19 cellular contexts compared by ENCODE assay signal in the genomic region with DNA sequence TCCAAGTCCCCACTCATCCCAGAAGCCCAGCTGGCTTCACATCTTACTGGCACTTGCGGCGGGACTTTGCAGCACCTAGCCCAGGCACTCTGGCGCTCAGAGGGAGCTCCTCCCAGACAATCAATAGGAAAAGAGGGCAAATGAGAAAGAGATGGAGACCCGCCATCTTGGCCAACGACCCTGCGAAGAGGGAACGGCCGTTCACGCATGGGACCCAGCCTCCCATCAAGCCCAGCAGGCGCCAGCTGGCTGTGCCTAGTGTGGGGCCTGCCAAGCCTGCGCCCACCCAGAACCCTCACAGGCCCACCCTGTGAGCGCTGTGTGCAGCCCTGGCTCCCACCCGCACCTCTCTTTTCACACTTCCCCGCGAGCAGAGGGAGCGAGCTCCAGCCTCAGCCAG.
DNase-seq lines count a peak whose midpoint lies in the region; ATAC-seq and TF ChIP-seq lines count a peak whose summit lies in the region.
"Had no signal": no experiment of that assay in that cellular context is flagged by ENCODE, and none has a peak within 500 bp of the region (broad histone marks: within the 10 kb centered on the region; RNA-seq: fewer than 3 reads in every experiment).

No MANE protein-coding gene starts in this region.

- TF ChIP-seq CTCF in spleen (IDR thresholded peaks at IDR 0.05 in 8 of 11, conservative IDR thresholded peaks at IDR 0.05 in 3 of 11) (no peak), upper lobe of right lung (IDR thresholded peaks at IDR 0.05) (no peak)

- ATAC-seq in upper lobe of right lung, result peak; percentile 27
- no peak for ATAC-seq in GM21619 (IDR thresholded peaks at IDR 0.05; ENCODE audit: unreplicated experiment)
- ATAC-seq: CD8-positive, alpha-beta T cell; GM23338; HCT116 had no signal

- CTCF ChIA-PET in HEK293T (lab: Yijun Ruan, JAX), result interaction anchor here (0.6 kb wide), 1 partner anchor 962 kb away, joined by 6 read pairs; no protein-coding TSS in a partner anchor

- 90 to 97% (median 93%) methylated on average over 11 to 16 of the region's 16 CpGs for WGBS in spleen, 5 donors

- H3K4me3 ChIP-seq in spleen (no peak overlapping the region), upper lobe of right lung (no peak overlapping the region)
- H3K4me3 ChIP-seq: BLaER1, GM23338 had no signal

- no peak overlapping the region for H3K27ac ChIP-seq in spleen
- H3K27ac ChIP-seq in upper lobe of right lung, result no peak overlapping the region
- H3K27ac ChIP-seq: 22Rv1, BLaER1, C4-2B had no signal

- peaks cover 0 to 24% (median 14%) of the 10 kb centered on the region in 8 donors for H3K9me3 ChIP-seq in spleen
- H3K9me3 ChIP-seq in upper lobe of right lung, result no peaks in the 10 kb centered on the region
- H3K9me3 ChIP-seq: Caco-2 had no signal

- H3K36me3 ChIP-seq in spleen, result no peaks in the 10 kb centered on the region
- no peaks in the 10 kb centered on the region for H3K36me3 ChIP-seq in upper lobe of right lung
- H3K36me3 ChIP-seq: BLaER1 had no signal

- POLR2A ChIA-PET in HEK293T (lab: Yijun Ruan, JAX), result no interaction called here

- H3K27me3 ChIP-seq in spleen (replicated peaks in 1 of 7) (peaks cover 0 to 6% (median 0%) of the 10 kb centered on the region in 7 donors), upper lobe of right lung (no peaks in the 10 kb centered on the region)
- H3K27me3 ChIP-seq: BLaER1 had no signal

- H3K4me1 ChIP-seq in spleen, result no peaks in the 10 kb centered on the region
- no peaks in the 10 kb centered on the region for H3K4me1 ChIP-seq in upper lobe of right lung
- H3K4me1 ChIP-seq: BLaER1 had no signal

- TF ChIP-seq POLR2A in spleen (IDR thresholded peaks at IDR 0.05), result no peak

- intact Hi-C loops in spleen (cut with DNase I; ENCODE audit: low total_unique reads) (no loop called here), upper lobe of right lung (cut with DNase I) (no loop called here)

- DNase-seq in activated effector memory CD4-positive, alpha-beta T cell treated with anti-CD3 and anti-CD28 coated beads, Interleukin-2, amount 50 U/mL, for 16 hours, result peak; percentile 46
- DNase-seq in activated effector memory CD4-positive, alpha-beta T cell treated with Interleukin-2 at 50 U/mL for 16 hours, result no peak
- peak; percentile 69 for DNase-seq in spleen
- no peak for DNase-seq in upper lobe of right lung
- no peak for DNase-seq in HEK293T (ENCODE audit: extremely low spot score)
- no peak for DNase-seq in iPS-NIHi7 (ENCODE audit: extremely low spot score)
- DNase-seq: Caco-2; CD4-positive, CD25-positive, alpha-beta regulatory T cell; CD8-positive, alpha-beta T cell; DMS153; DND-41; H9; HFFc6 had no signal

TF ChIP-seq in HEK293T, 16 proteins besides CTCF, POLR2A, EP300 and RAD21:
- TF ChIP-seq L3MBTL2 (conservative IDR thresholded peaks at IDR 0.05) (no peak), ELF4 (IDR thresholded peaks at IDR 0.05) (no peak), CTBP1 (IDR thresholded peaks at IDR 0.05; ENCODE audit: borderline replicate concordance) (no peak), NFRKB (IDR thresholded peaks at IDR 0.05) (no peak), BHLHE40 (IDR thresholded peaks at IDR 0.05; ENCODE audit: borderline replicate concordance) (no peak), SP1 (IDR thresholded peaks at IDR 0.05) (no peak), TARDBP (IDR thresholded peaks at IDR 0.05) (no peak), LEF1 (IDR thresholded peaks at IDR 0.05; ENCODE audit: borderline replicate concordance) (no peak)

Comparison
In these comparisons a context has a peak if more than half of its experiments do, and no peak if none do; other contexts are left out.
1. DNase-seq: peak in activated effector memory CD4-positive, alpha-beta T cell treated with anti-CD3 and anti-CD28 coated beads, Interleukin-2, amount 50 U/mL, for 16 hours (single experiment) and spleen (single experiment); none in activated effector memory CD4-positive, alpha-beta T cell treated with Interleukin-2 at 50 U/mL for 16 hours (single experiment), upper lobe of right lung (single experiment), HEK293T (single experiment) and iPS-NIHi7 (single experiment).